11 cellular contexts compared by ENCODE assay signal in the genomic region with DNA sequence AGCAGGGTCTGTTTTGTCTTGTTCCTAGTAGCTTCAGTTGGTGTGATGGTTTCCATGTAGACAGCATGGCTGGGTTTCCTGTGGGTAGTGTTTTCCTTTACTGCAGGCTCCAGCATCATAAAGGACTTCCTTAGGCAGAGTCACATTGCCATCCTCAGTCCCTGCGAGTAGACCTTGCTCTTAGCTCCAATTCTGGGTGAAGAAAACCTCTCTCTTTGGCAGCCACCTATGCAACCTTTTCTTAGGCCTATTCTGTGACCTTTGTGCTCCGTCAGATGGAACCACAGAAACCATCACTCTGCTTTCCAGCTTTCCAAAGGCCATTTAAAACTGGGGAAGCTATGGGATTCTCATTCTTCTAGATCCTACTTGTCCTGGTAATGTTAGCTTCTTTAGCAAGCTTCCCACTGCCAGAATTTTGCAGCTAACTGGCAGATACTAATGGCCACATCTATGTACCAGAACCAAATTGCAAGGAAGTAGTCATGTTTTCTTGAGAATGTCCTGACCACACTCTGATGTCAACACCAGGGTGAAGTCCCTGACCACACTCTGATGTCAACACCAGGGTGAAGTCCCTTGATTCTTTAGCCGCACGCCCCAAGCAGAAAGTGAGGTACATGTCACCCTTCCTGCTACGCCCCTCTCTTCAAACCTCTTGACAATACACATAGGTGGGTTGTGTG.
DNase-seq lines count a peak whose midpoint lies in the region; ATAC-seq and TF ChIP-seq lines count a peak whose summit lies in the region.
"Had no signal": no experiment of that assay in that cellular context is flagged by ENCODE, and none has a peak within 500 bp of the region (broad histone marks: within the 10 kb centered on the region; RNA-seq: fewer than 3 reads in every experiment).

No MANE protein-coding gene starts in this region.

- no peak for TF ChIP-seq CTCF in heart left ventricle (IDR thresholded peaks at IDR 0.05)

- no peak overlapping the region for H3K27ac Mint-ChIP-seq in activated CD4-positive, alpha-beta memory T cell treated with anti-CD3 and anti-CD28 coated beads for 36 hours
- H3K27ac Mint-ChIP-seq in activated CD4-positive, alpha-beta memory T cell treated with anti-CD3 and anti-CD28 coated beads, Interleukin-2, amount 10 ng/mL, durations not matched to agents 7 days and 5 days, result no peak overlapping the region
- H3K27ac Mint-ChIP-seq: progenitor cell of endocrine pancreas had no signal

- WGBS in heart left ventricle, 4 donors, result 62 to 86% (median 80%) methylated on average over 5 of the region's 5 CpGs

- TF ChIP-seq POLR2A in heart left ventricle (IDR thresholded peaks at IDR 0.05), result no peak

- H3K4me1 Mint-ChIP-seq in activated CD4-positive, alpha-beta memory T cell treated with anti-CD3 and anti-CD28 coated beads for 36 hours (ENCODE audit: low read depth), result no peaks in the 10 kb centered on the region
- no peaks in the 10 kb centered on the region for H3K4me1 Mint-ChIP-seq in activated CD4-positive, alpha-beta memory T cell treated with anti-CD3 and anti-CD28 coated beads, Interleukin-2, amount 10 ng/mL, durations not matched to agents 7 days and 5 days

- ATAC-seq in GM21723 (IDR thresholded peaks at IDR 0.05; ENCODE audit: unreplicated experiment) (peak; percentile 95), HG03457 (IDR thresholded peaks at IDR 0.05; ENCODE audit: unreplicated experiment) (peak; percentile 98), heart left ventricle (no peak)

- intact Hi-C loops in activated CD4-positive, alpha-beta memory T cell treated with anti-CD3 and anti-CD28 coated beads for 36 hours (cut with micrococcal nuclease), result no loop called here
- intact Hi-C loops in heart left ventricle (cut with DNase I), result no loop called here

- CTCF ChIA-PET in activated CD4-positive, alpha-beta memory T cell treated with anti-CD3 and anti-CD28 coated beads for 36 hours (lab: Charles Lee), result no interaction called here
- CTCF ChIA-PET in activated CD4-positive, alpha-beta memory T cell treated with anti-CD3 and anti-CD28 coated beads, Interleukin-2, amount 10 ng/mL, durations not matched to agents 7 days and 5 days (lab: Charles Lee), result no interaction called here

- H3K4me3 Mint-ChIP-seq in activated CD4-positive, alpha-beta memory T cell treated with anti-CD3 and anti-CD28 coated beads for 36 hours, result no peak overlapping the region
- no peak overlapping the region for H3K4me3 Mint-ChIP-seq in activated CD4-positive, alpha-beta memory T cell treated with anti-CD3 and anti-CD28 coated beads, Interleukin-2, amount 10 ng/mL, durations not matched to agents 7 days and 5 days

- no peaks in the 10 kb centered on the region for H3K36me3 Mint-ChIP-seq in activated CD4-positive, alpha-beta memory T cell treated with anti-CD3 and anti-CD28 coated beads for 36 hours
- H3K36me3 Mint-ChIP-seq in activated CD4-positive, alpha-beta memory T cell treated with anti-CD3 and anti-CD28 coated beads, Interleukin-2, amount 10 ng/mL, durations not matched to agents 7 days and 5 days (ENCODE audit: low read depth), result no peaks in the 10 kb centered on the region

- no peaks in the 10 kb centered on the region for H3K27me3 ChIP-seq in heart left ventricle

- peaks cover 0 to 7% (median 0%) of the 10 kb centered on the region in 12 donors for H3K9me3 ChIP-seq in heart left ventricle

- no peaks in the 10 kb centered on the region for H3K9me3 Mint-ChIP-seq in activated CD4-positive, alpha-beta memory T cell treated with anti-CD3 and anti-CD28 coated beads for 36 hours
- H3K9me3 Mint-ChIP-seq in activated CD4-positive, alpha-beta memory T cell treated with anti-CD3 and anti-CD28 coated beads, Interleukin-2, amount 10 ng/mL, durations not matched to agents 7 days and 5 days, result peaks cover 3% of the 10 kb centered on the region

- H3K36me3 ChIP-seq in heart left ventricle, result no peaks in the 10 kb centered on the region
- H3K36me3 ChIP-seq: WERI-Rb-1 had no signal

- H3K4me3 ChIP-seq in heart left ventricle, result no peak overlapping the region

- H3K27ac ChIP-seq in heart left ventricle, result no peak overlapping the region
- H3K27ac ChIP-seq: WERI-Rb-1 had no signal

- no peaks in the 10 kb centered on the region for H3K4me1 ChIP-seq in heart left ventricle

- no peaks in the 10 kb centered on the region for H3K27me3 Mint-ChIP-seq in activated CD4-positive, alpha-beta memory T cell treated with anti-CD3 and anti-CD28 coated beads for 36 hours
- H3K27me3 Mint-ChIP-seq in activated CD4-positive, alpha-beta memory T cell treated with anti-CD3 and anti-CD28 coated beads, Interleukin-2, amount 10 ng/mL, durations not matched to agents 7 days and 5 days, result no peaks in the 10 kb centered on the region
- H3K27me3 Mint-ChIP-seq: progenitor cell of endocrine pancreas had no signal

- peak; percentile 15 for DNase-seq in activated CD4-positive, alpha-beta memory T cell treated with anti-CD3 and anti-CD28 coated beads for 36 hours
- DNase-seq in activated CD4-positive, alpha-beta memory T cell treated with anti-CD3 and anti-CD28 coated beads, Interleukin-2, amount 10 ng/mL, durations not matched to agents 7 days and 5 days, result no peak
- DNase-seq in stimulated activated CD8-positive, alpha-beta memory T cell treated with anti-CD3 and anti-CD28 coated beads, Interleukin-15, amount 100 ng/mL, for 48 hours (ENCODE audit: low read depth in 2 of 2), result peak; percentile 20 to 21
- DNase-seq in heart left ventricle (no peak), HuH-7 (ENCODE audit: low spot score) (no peak), dedifferentiated amniotic fluid mesenchymal stem cell (ENCODE audit: extremely low spot score) (no peak)
- DNase-seq: GOT3, WERI-Rb-1 had no signal

- POLR2A ChIA-PET in activated CD4-positive, alpha-beta memory T cell treated with anti-CD3 and anti-CD28 coated beads for 36 hours (lab: Charles Lee), result no interaction called here
- POLR2A ChIA-PET in activated CD4-positive, alpha-beta memory T cell treated with anti-CD3 and anti-CD28 coated beads, Interleukin-2, amount 10 ng/mL, durations not matched to agents 7 days and 5 days (lab: Charles Lee), result no interaction called here

Comparison
In these comparisons a context has a peak if more than half of its experiments do, and no peak if none do; other contexts are left out.
1. DNase-seq: peak in activated CD4-positive, alpha-beta memory T cell treated with anti-CD3 and anti-CD28 coated beads for 36 hours (single experiment) and stimulated activated CD8-positive, alpha-beta memory T cell treated with anti-CD3 and anti-CD28 coated beads, Interleukin-15, amount 100 ng/mL, for 48 hours (2 of 2); none in activated CD4-positive, alpha-beta memory T cell treated with anti-CD3 and anti-CD28 coated beads, Interleukin-2, amount 10 ng/mL, durations not matched to agents 7 days and 5 days (single experiment), heart left ventricle (0 of 5), HuH-7 (single experiment) and dedifferentiated amniotic fluid mesenchymal stem cell (single experiment).
2. ATAC-seq: peak in GM21723 (single experiment) and HG03457 (single experiment); none in heart left ventricle (0 of 4).